ENCODE assay signal across 10 cellular contexts in the genomic region with DNA sequence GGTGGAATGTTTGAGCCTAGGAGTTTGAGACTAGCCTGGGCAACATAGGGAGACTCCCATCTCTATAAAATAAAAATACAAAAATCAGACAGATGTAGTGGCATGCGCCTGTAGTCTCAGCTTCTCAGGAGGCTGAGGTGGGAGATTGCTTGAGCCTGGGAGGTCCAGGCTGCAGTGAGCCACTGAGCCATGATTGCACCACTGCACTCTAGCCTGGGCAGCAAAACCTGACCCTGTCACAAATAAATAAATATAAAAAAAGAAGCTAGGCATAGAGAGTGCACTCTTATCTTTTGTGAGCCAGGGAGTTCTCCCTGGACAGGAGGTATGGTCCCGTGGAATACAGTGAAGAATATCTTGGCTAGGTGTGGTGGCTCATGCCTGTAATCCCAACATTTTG. TPM values are rescaled to one million over a fixed set of nuclear protein-coding genes. Genes with fewer than 3 reads are reported as not detected.
DNase-seq lines count a peak whose midpoint lies in the region; ATAC-seq, FAIRE-seq and TF ChIP-seq lines count a peak whose summit lies in the region.
"Had no signal": no experiment of that assay in that cellular context is flagged by ENCODE, and none has a peak within 500 bp of the region (broad histone marks: within the 10 kb centered on the region; RNA-seq: fewer than 3 reads in every experiment).

No MANE protein-coding gene starts in this region.

- H3K27me3 ChIP-seq in osteoblast (ENCODE audit: insufficient read depth, low read length) = no peaks in the 10 kb centered on the region
- H3K27me3 ChIP-seq in upper lobe of left lung = no peaks in the 10 kb centered on the region

- WGBS in upper lobe of left lung, 2 donors = 89 to 95% methylated on average over 2 of the region's 2 CpGs

- no peaks in the 10 kb centered on the region for H3K27me3 Mint-ChIP-seq in activated CD8-positive, alpha-beta memory T cell treated with anti-CD3 and anti-CD28 coated beads, Interleukin-2, amount 10 ng/mL, durations not matched to agents 7 days and 5 days

- no peaks in the 10 kb centered on the region for H3K9me3 ChIP-seq in osteoblast (ENCODE audit: low read depth, low read length)
- no peaks in the 10 kb centered on the region for H3K9me3 ChIP-seq in upper lobe of left lung

- no peak overlapping the region for H3K4me3 Mint-ChIP-seq in activated CD8-positive, alpha-beta memory T cell treated with anti-CD3 and anti-CD28 coated beads, Interleukin-2, amount 10 ng/mL, durations not matched to agents 7 days and 5 days

- H3K4me1 Mint-ChIP-seq in activated CD8-positive, alpha-beta memory T cell treated with anti-CD3 and anti-CD28 coated beads, Interleukin-2, amount 10 ng/mL, durations not matched to agents 7 days and 5 days = no peaks in the 10 kb centered on the region

- no peak overlapping the region for H3K27ac Mint-ChIP-seq in activated CD8-positive, alpha-beta memory T cell treated with anti-CD3 and anti-CD28 coated beads, Interleukin-2, amount 10 ng/mL, durations not matched to agents 7 days and 5 days

- no peak for TF ChIP-seq POLR2A in upper lobe of left lung (IDR thresholded peaks at IDR 0.05)
- no peak for TF ChIP-seq POLR2A in GM12892 (IDR thresholded peaks at IDR 0.05; ENCODE audit: low read depth, low read length)

- FAIRE-seq in GM19239 (lab: Jason Lieb, UNC) = peak; percentile 4
- no peak for FAIRE-seq in GM12892 (lab: Jason Lieb, UNC)

- ATAC-seq in HG02642 (IDR thresholded peaks at IDR 0.05; ENCODE audit: poor library complexity, unreplicated experiment) (peak; percentile 28), HG03571 (IDR thresholded peaks at IDR 0.05; ENCODE audit: unreplicated experiment) (peak; percentile 17), upper lobe of left lung (ENCODE audit: low FRiP score in 2 of 2) (no peak), esophagus mucosa (no peak)
- no peak for ATAC-seq in activated CD8-positive, alpha-beta memory T cell treated with anti-CD3 and anti-CD28 coated beads, Interleukin-2, amount 10 ng/mL, durations not matched to agents 7 days and 5 days
- ATAC-seq: SK-N-SH treated with all-trans-retinoic acid at 6 μM for 48 hours had no signal

- no peak for DNase-seq in GM19239 (ENCODE audit: insufficient read length, low spot score)
- no peak for DNase-seq in osteoblast (ENCODE audit: insufficient read length, low spot score, missing footprints)
- no peak for DNase-seq in upper lobe of left lung
- DNase-seq in activated CD8-positive, alpha-beta memory T cell treated with anti-CD3 and anti-CD28 coated beads, Interleukin-2, amount 10 ng/mL, durations not matched to agents 7 days and 5 days = no peak
- no peak for DNase-seq in GM12892 (ENCODE audit: insufficient read length)
- DNase-seq: NCI-H2029 had no signal

- H3K27ac ChIP-seq in osteoblast (ENCODE audit: low read depth, low read length) = no peak overlapping the region
- H3K27ac ChIP-seq in upper lobe of left lung = peak overlapping the region in 2 of 4 donors; percentile 35 to 60

- no peaks in the 10 kb centered on the region for H3K9me3 Mint-ChIP-seq in activated CD8-positive, alpha-beta memory T cell treated with anti-CD3 and anti-CD28 coated beads, Interleukin-2, amount 10 ng/mL, durations not matched to agents 7 days and 5 days (ENCODE audit: low read depth)

- no peak for TF ChIP-seq CTCF in osteoblast (IDR thresholded peaks at IDR 0.05; ENCODE audit: extremely low read depth, low read depth, low read length)
- TF ChIP-seq CTCF in upper lobe of left lung (IDR thresholded peaks at IDR 0.05) = no peak

- no peak overlapping the region for H3K4me3 ChIP-seq in osteoblast (ENCODE audit: insufficient read depth, low read length)
- H3K4me3 ChIP-seq in upper lobe of left lung = no peak overlapping the region

- peak overlapping the region; percentile 85 for H2AFZ ChIP-seq in osteoblast (ENCODE audit: low read length)

- H3K79me2 ChIP-seq in osteoblast (ENCODE audit: insufficient read depth, low read length) = no peaks in the 10 kb centered on the region

- H3K4me1 ChIP-seq in osteoblast (ENCODE audit: insufficient read depth, low read length) (peaks cover 12% of the 10 kb centered on the region), upper lobe of left lung (peaks cover 0 to 19% (median 0%) of the 10 kb centered on the region in 4 donors)

- TF ChIP-seq EP300 in upper lobe of left lung (IDR thresholded peaks at IDR 0.05) = no peak

- peak overlapping the region; percentile 58 for H3K4me2 ChIP-seq in osteoblast (ENCODE audit: insufficient read depth, low read length)

- H3K36me3 Mint-ChIP-seq in activated CD8-positive, alpha-beta memory T cell treated with anti-CD3 and anti-CD28 coated beads, Interleukin-2, amount 10 ng/mL, durations not matched to agents 7 days and 5 days = no peaks in the 10 kb centered on the region

- no peaks in the 10 kb centered on the region for H3K36me3 ChIP-seq in osteoblast (ENCODE audit: insufficient read depth, low read length)
- H3K36me3 ChIP-seq in upper lobe of left lung = no peaks in the 10 kb centered on the region

- CTCF ChIA-PET in activated CD8-positive, alpha-beta memory T cell treated with anti-CD3 and anti-CD28 coated beads, Interleukin-2, amount 10 ng/mL, durations not matched to agents 7 days and 5 days (lab: Charles Lee) = no interaction called here

- H4K20me1 ChIP-seq in osteoblast (ENCODE audit: insufficient read depth, low read length) = no peaks in the 10 kb centered on the region

RNA-seq across cellular contexts. Expression of a gene that starts 11.0 kb away (rescaled TPM):
- 5.9 and 10.9 TPM in 2 replicates for total RNA-seq in osteoblast
- total RNA-seq in upper lobe of left lung = 10 to 100 TPM in 5 of 6 donors, 1 to 10 TPM in 1; 9.4 to 45.2 (median 15.6) TPM
- not detected for total RNA-seq in activated CD8-positive, alpha-beta memory T cell treated with anti-CD3 and anti-CD28 coated beads, Interleukin-2, amount 10 ng/mL, durations not matched to agents 7 days and 5 days
- 50.8 TPM for polyA plus RNA-seq in GM12892 (2012; ENCODE audit: missing spikeins)
- 33.6 TPM for total RNA-seq in esophagus mucosa

Comparison
In these comparisons a context has a peak if more than half of its experiments do, and no peak if none do; other contexts are left out.
1. ATAC-seq: peak in HG02642 (single experiment) and HG03571 (single experiment); none in upper lobe of left lung (0 of 2), activated CD8-positive, alpha-beta memory T cell treated with anti-CD3 and anti-CD28 coated beads, Interleukin-2, amount 10 ng/mL, durations not matched to agents 7 days and 5 days (single experiment) and esophagus mucosa (single experiment).